7 cellular contexts compared by ENCODE assay signal in genomic region chr17:32265896-32266388, GRCh38. TPM values are rescaled to one million over a fixed set of nuclear protein-coding genes. Genes with fewer than 3 reads are reported as not detected.
DNase-seq lines count a peak whose midpoint lies in the region; ATAC-seq and TF ChIP-seq lines count a peak whose summit lies in the region.

No MANE protein-coding gene starts in this region.

- peaks cover 30% of the 10 kb centered on the region for H3K4me1 Mint-ChIP-seq in T-helper 17 cell
- H3K4me1 Mint-ChIP-seq in endothelial cell (ENCODE audit: unreplicated experiment) = peaks cover 21% of the 10 kb centered on the region

- peak overlapping the region; percentile 89 for H3K4me3 Mint-ChIP-seq in T-helper 17 cell
- H3K4me3 Mint-ChIP-seq in endothelial cell (ENCODE audit: unreplicated experiment) = no peak overlapping the region

- H3K27me3 Mint-ChIP-seq in T-helper 17 cell = peaks cover 59% of the 10 kb centered on the region
- H3K27me3 Mint-ChIP-seq in endothelial cell (ENCODE audit: unreplicated experiment) = peaks cover 21% of the 10 kb centered on the region

- peaks cover 4% of the 10 kb centered on the region for H3K36me3 Mint-ChIP-seq in T-helper 17 cell (ENCODE audit: low read depth)
- H3K36me3 Mint-ChIP-seq in endothelial cell (ENCODE audit: low read depth, unreplicated experiment) = peaks cover 5% of the 10 kb centered on the region

- H3K27ac ChIP-seq in iPS DF 6.9 (ENCODE audit: low read length) = no peak overlapping the region
- H3K27ac ChIP-seq in smooth muscle cell (ENCODE audit: low read depth) = no peak overlapping the region

- peak overlapping the region; percentile 92 for H3K4me2 ChIP-seq in smooth muscle cell

- peak overlapping the region; percentile 75 for H3K4me3 ChIP-seq in H7 (ENCODE audit: insufficient read depth, low read depth, low read length)
- peak overlapping the region; percentile 79 for H3K4me3 ChIP-seq in iPS DF 6.9 (ENCODE audit: low read length)
- H3K4me3 ChIP-seq in smooth muscle cell = peak overlapping the region; percentile 53

- H2AFZ ChIP-seq in smooth muscle cell (ENCODE audit: low read depth) = no peak overlapping the region

- WGBS in iPS DF 6.9 (ENCODE audit: insufficient coverage, insufficient read length) = no CpG with 5 or more reads among the region's 81 CpGs
- WGBS in smooth muscle cell (ENCODE audit: low lambda C conversion rate) = 0% methylated on average over 9 of the region's 81 CpGs

- no peaks in the 10 kb centered on the region for H3F3A ChIP-seq in smooth muscle cell (ENCODE audit: low read depth)

- DNase-seq in H7 (peak; percentile 75), T-helper 17 cell (no peak), iPS DF 6.9 (ENCODE audit: low read depth, low spot score) (no peak), smooth muscle cell (lab: John Stamatoyannopoulos, UW; ENCODE audit: unreplicated experiment) (no peak), endothelial cell (ENCODE audit: low spot score) (no peak)

- no peaks in the 10 kb centered on the region for H3K79me2 ChIP-seq in smooth muscle cell (ENCODE audit: low read depth)

- H3K9me3 Mint-ChIP-seq in endothelial cell (ENCODE audit: unreplicated experiment) = no peaks in the 10 kb centered on the region

- H3K9me3 ChIP-seq in T-helper 17 cell (ENCODE audit: control insufficient read depth, low read length, poor library complexity, severe bottlenecking) = no peaks in the 10 kb centered on the region
- no peaks in the 10 kb centered on the region for H3K9me3 ChIP-seq in iPS DF 6.9 (ENCODE audit: control insufficient read depth, insufficient read depth, low read length)
- no peaks in the 10 kb centered on the region for H3K9me3 ChIP-seq in smooth muscle cell (replicated peaks; ENCODE audit: low read depth)

- H3K27ac Mint-ChIP-seq in T-helper 17 cell (no peak overlapping the region), endothelial cell (ENCODE audit: unreplicated experiment) (no peak overlapping the region)

- H3K4me1 ChIP-seq in iPS DF 6.9 (ENCODE audit: control insufficient read depth, insufficient read depth, low read length) (peaks cover 5% of the 10 kb centered on the region), smooth muscle cell (ENCODE audit: low read depth) (peaks cover 20% of the 10 kb centered on the region)

- no peaks in the 10 kb centered on the region for H4K20me1 ChIP-seq in smooth muscle cell (ENCODE audit: low read depth)

- peaks cover 53% of the 10 kb centered on the region for H3K27me3 ChIP-seq in H7 (ENCODE audit: control insufficient read depth, insufficient read depth, low read length)
- H3K27me3 ChIP-seq in iPS DF 6.9 (ENCODE audit: control insufficient read depth, insufficient read depth, low read length) = peaks cover 14% of the 10 kb centered on the region; the same call in 1 of the 2 replicates
- peaks cover 95% of the 10 kb centered on the region for H3K27me3 ChIP-seq in smooth muscle cell (ENCODE audit: low read depth)

- no peak overlapping the region for H3K9ac ChIP-seq in smooth muscle cell (ENCODE audit: low read depth)

- TF ChIP-seq CTCF in smooth muscle cell (IDR thresholded peaks at IDR 0.05; ENCODE audit: borderline replicate concordance, insufficient read depth, poor library complexity, severe bottlenecking) = no peak
- no peak for TF ChIP-seq CTCF in endothelial cell (IDR thresholded peaks at IDR 0.05; ENCODE audit: unreplicated experiment)

- H3K36me3 ChIP-seq in H7 (replicated peaks; ENCODE audit: control insufficient read depth, insufficient read depth, low read length) (no peaks in the 10 kb centered on the region), iPS DF 6.9 (ENCODE audit: control insufficient read depth, insufficient read depth, low read length) (no peaks in the 10 kb centered on the region), smooth muscle cell (ENCODE audit: low read depth) (no peaks in the 10 kb centered on the region)

- peak; percentile 31 for ATAC-seq in T-helper 17 cell
- ATAC-seq in GM21825 (IDR thresholded peaks at IDR 0.05; ENCODE audit: unreplicated experiment) = no peak
- no peak for ATAC-seq in esophagus mucosa

RNA-seq across cellular contexts. Expression of gene RHBDL3, which starts 0.3 kb away (rescaled TPM):
- total RNA-seq in H7 (2014; rRNA removed; shearing (Covaris generic)) = 5.8 and 8.5 TPM in 2 replicates
- under 1 TPM; 0.10 to 0.15 TPM for total RNA-seq in T-helper 17 cell
- total RNA-seq in smooth muscle cell = not detected in 2 replicates
- polyA plus RNA-seq in smooth muscle cell = 0.11 TPM in 1 of 2 replicates, not detected in the other
- 1.7 TPM for total RNA-seq in endothelial cell (ENCODE audit: unreplicated experiment)
- total RNA-seq in esophagus mucosa = 0.08 TPM
